Comparison of ENCODE assay signal across 20 cellular contexts in genomic region chr1:216830402-216830801, GRCh38.
DNase-seq lines count a peak whose midpoint lies in the region; ATAC-seq and TF ChIP-seq lines count a peak whose summit lies in the region.
"Had no signal": no experiment of that assay in that cellular context is flagged by ENCODE, and none has a peak within 500 bp of the region (broad histone marks: within the 10 kb centered on the region; RNA-seq: fewer than 3 reads in every experiment).

No MANE protein-coding gene starts in this region.

- H3K79me2 ChIP-seq in GM23338 (replicated peaks; ENCODE audit: insufficient read depth), result no peaks in the 10 kb centered on the region

- no peaks in the 10 kb centered on the region for H3F3A ChIP-seq in GM23338 (replicated peaks; ENCODE audit: low read depth)

- H3K27me3 ChIP-seq in GM23338 (ENCODE audit: insufficient read depth) (no peaks in the 10 kb centered on the region), gastroesophageal sphincter (no peaks in the 10 kb centered on the region)

- no peaks in the 10 kb centered on the region for H3K36me3 ChIP-seq in GM23338 (ENCODE audit: insufficient read depth)
- no peaks in the 10 kb centered on the region for H3K36me3 ChIP-seq in gastroesophageal sphincter

- H3K4me1 ChIP-seq in GM23338 (ENCODE audit: insufficient read depth) (peaks cover 19% of the 10 kb centered on the region), gastroesophageal sphincter (peaks cover 0 to 14% (median 6%) of the 10 kb centered on the region in 3 donors)

- peak; percentile 3 for DNase-seq in DMS 273 (lab: John Stamatoyannopoulos, UW; ENCODE audit: unreplicated experiment)
- DNase-seq in DMS 273 treated with DMSO at 0.1 percent for 48 hours (lab: John Stamatoyannopoulos, UW), result no peak
- DNase-seq in GM23338 (ENCODE audit: low spot score), result no peak
- no peak for DNase-seq in NCI-H1092 (lab: John Stamatoyannopoulos, UW)
- DNase-seq in stimulated activated CD4-positive, alpha-beta T cell treated with anti-CD3 and anti-CD28 coated beads, Interleukin-4, amount 100 ng/mL, for 1 hour, result no peak
- DNase-seq: DMS153, EL, GOT3, NCI-H1105, NCI-H2081, NCI-H345, NCI-H526, RPMI8226, SIG-M5 had no signal

- H3K27me3 Mint-ChIP-seq in GM23338 (ENCODE audit: insufficient read depth, low read depth, poor library complexity) (no peaks in the 10 kb centered on the region), nephron (ENCODE audit: low read depth) (no peaks in the 10 kb centered on the region)

- H3K4me3 Mint-ChIP-seq in GM23338, result no peak overlapping the region
- H3K4me3 Mint-ChIP-seq in nephron, result no peak overlapping the region
- H3K4me3 Mint-ChIP-seq: CD14-positive monocyte had no signal

- H4K20me1 ChIP-seq in GM23338 (replicated peaks; ENCODE audit: insufficient read depth), result no peaks in the 10 kb centered on the region

- H3K4me3 ChIP-seq in GM23338 (no peak overlapping the region), gastroesophageal sphincter (peak overlapping the region in 1 of 2 donors; percentile 5)
- H3K4me3 ChIP-seq: K562 had no signal

- H3K4me2 ChIP-seq in GM23338, result peak overlapping the region; percentile 14; the same call in 1 of the 2 replicates

- peaks cover 3% of the 10 kb centered on the region; the same call in 1 of the 2 replicates for H3K9me2 ChIP-seq in GM23338 (ENCODE audit: insufficient read depth)

- H3K27ac Mint-ChIP-seq in GM23338 (0 out of 2 replicates have a peak overlapping the region, but pooled peaks have one; percentile 8), nephron (peak overlapping the region in 2 of 3 experiments; percentile 14 to 37)
- H3K27ac Mint-ChIP-seq: CD14-positive monocyte had no signal

- no peak overlapping the region for H3K27ac ChIP-seq in GM23338 (ENCODE audit: low read depth)
- peak overlapping the region in 3 of 4 donors; percentile 10 to 57 (median 43) for H3K27ac ChIP-seq in gastroesophageal sphincter
- H3K27ac ChIP-seq: 22Rv1 had no signal

- TF ChIP-seq EP300 in gastroesophageal sphincter (IDR thresholded peaks at IDR 0.05), result no peak

- 20 to 46% methylated on average over 6 of the region's 6 CpGs for WGBS in gastroesophageal sphincter (ENCODE audit: low coverage in 1 of 2), 2 donors

- no peaks in the 10 kb centered on the region for H3K9me3 ChIP-seq in gastroesophageal sphincter

- no peak for TF ChIP-seq POLR2A in gastroesophageal sphincter (IDR thresholded peaks at IDR 0.05)

- H3K9me3 Mint-ChIP-seq in GM23338 (no peaks in the 10 kb centered on the region), nephron (no peaks in the 10 kb centered on the region)

- peak overlapping the region; percentile 84 for H2AFZ ChIP-seq in GM23338

- TF ChIP-seq CTCF in GM23338 (conservative IDR thresholded peaks at IDR 0.05; ENCODE audit: low read depth in 2 of 2) (no peak), gastroesophageal sphincter (IDR thresholded peaks at IDR 0.05) (no peak), nephron (IDR thresholded peaks at IDR 0.05; ENCODE audit: unreplicated experiment in 3 of 3) (no peak)

- no peaks in the 10 kb centered on the region; the same call in 2 of the 3 replicates for H3K36me3 Mint-ChIP-seq in GM23338 (ENCODE audit: low read depth)
- no peaks in the 10 kb centered on the region for H3K36me3 Mint-ChIP-seq in nephron (ENCODE audit: low read depth)
- H3K36me3 Mint-ChIP-seq: CD14-positive monocyte had no signal

- ATAC-seq in GM23338, result no peak
- ATAC-seq in gastroesophageal sphincter, result no peak
- no peak for ATAC-seq in HG03439 (IDR thresholded peaks at IDR 0.05; ENCODE audit: unreplicated experiment)
- ATAC-seq: K562 had no signal

- H3K4me1 Mint-ChIP-seq in GM23338 (peaks cover 24% of the 10 kb centered on the region; the same call in 2 of the 3 replicates), nephron (peaks cover 11% of the 10 kb centered on the region)
- H3K4me1 Mint-ChIP-seq: CD14-positive monocyte had no signal

TF ChIP-seq in GM23338, 12 proteins besides CTCF, POLR2A, EP300 and RAD21:
- TF ChIP-seq EZH2 (IDR thresholded peaks at IDR 0.05; ENCODE audit: low read depth, unreplicated experiment) (no peak), NANOG (IDR thresholded peaks at IDR 0.05; ENCODE audit: borderline replicate concordance) (no peak), ZNF462 (CRISPR knock-in tag; IDR thresholded peaks at IDR 0.05) (no peak)
